ENCODE assay signal across 28 cellular contexts in genomic region chr3:47713655-47714054, GRCh38.
"Had no signal": no experiment of that assay in that cellular context is flagged by ENCODE, and none has a peak within 500 bp of the region (broad histone marks: within the 10 kb centered on the region; RNA-seq: fewer than 3 reads in every experiment).

No MANE protein-coding gene starts in this region.

- DNase-seq: activated CD4-positive, alpha-beta memory T cell treated with anti-CD3 and anti-CD28 coated beads, Interleukin-2, amount 10 ng/mL, durations not matched to agents 7 days and 5 days; activated CD4-positive, alpha-beta T cell treated with anti-CD3 and anti-CD28 coated beads for 1 hour; activated CD4-positive, alpha-beta T cell treated with anti-CD3 and anti-CD28 coated beads for 48 hours; activated CD4-positive, CD25-positive, alpha-beta regulatory T cell; activated gamma-delta T cell; activated naive CD4-positive, alpha-beta T cell treated with Interleukin-2 at 50 U/mL for 16 hours; activated T-cell treated with anti-CD3 and anti-CD28 coated beads, Interleukin-2, amount 50 U/mL, for 24 hours; amniotic stem cell; aorta; brain microvascular endothelial cell; Kasumi-1; KG1; MG63; NCI-H1048; NCI-H1436 treated with DMSO at 0.1 percent for 48 hours; NCI-H1694 treated with DMSO at 0.1 percent for 48 hours; NCI-H2029; NCI-H345; NCI-H524 treated with DMSO at 0.1 percent for 48 hours; SHP77; SJCRH30; T1000; WERI-Rb-1 had no signal

- H3K4me1 ChIP-seq: SJCRH30 had no signal

- H3K27ac ChIP-seq: brain microvascular endothelial cell, SJCRH30, SK-N-MC, WERI-Rb-1 had no signal

- H3K9me3 ChIP-seq: MG63, SJCRH30 had no signal

- H3K27me3 Mint-ChIP-seq: activated CD4-positive, alpha-beta memory T cell treated with anti-CD3 and anti-CD28 coated beads, Interleukin-2, amount 10 ng/mL, durations not matched to agents 7 days and 5 days; activated naive CD4-positive, alpha-beta T cell treated with anti-CD3 and anti-CD28 coated beads, Interleukin-2, amount 50 U/mL, for 24 hours; activated T-cell treated with anti-CD3 and anti-CD28 coated beads, Interleukin-2, amount 50 U/mL, for 24 hours; central memory CD8-positive, alpha-beta T cell had no signal

- H3K9me3 Mint-ChIP-seq: activated CD4-positive, alpha-beta memory T cell treated with anti-CD3 and anti-CD28 coated beads, Interleukin-2, amount 10 ng/mL, durations not matched to agents 7 days and 5 days; activated naive CD4-positive, alpha-beta T cell treated with anti-CD3 and anti-CD28 coated beads, Interleukin-2, amount 50 U/mL, for 24 hours; activated T-cell treated with anti-CD3 and anti-CD28 coated beads, Interleukin-2, amount 50 U/mL, for 24 hours; activated T-helper 2 cell treated with anti-CD3 and anti-CD28 coated beads, Interferon-gamma antibody, Interleukin-2, Interleukin-4, amounts not matched to agents 10 μg/mL and 5 μg/mL and 100 μg/mL, durations not matched to agents 14 hours and 24 hours and 36 hours; central memory CD8-positive, alpha-beta T cell had no signal

- H3K4me3 ChIP-seq: MG63, SJCRH30, SK-N-MC had no signal

- H3K27me3 ChIP-seq: brain microvascular endothelial cell, MG63, SJCRH30 had no signal

- ATAC-seq: Panc1 had no signal

- H3K4me3 Mint-ChIP-seq: activated CD4-positive, alpha-beta memory T cell treated with anti-CD3 and anti-CD28 coated beads, Interleukin-2, amount 10 ng/mL, durations not matched to agents 7 days and 5 days; activated naive CD4-positive, alpha-beta T cell treated with anti-CD3 and anti-CD28 coated beads, Interleukin-2, amount 50 U/mL, for 24 hours; activated T-cell treated with anti-CD3 and anti-CD28 coated beads, Interleukin-2, amount 50 U/mL, for 24 hours; central memory CD8-positive, alpha-beta T cell had no signal

- H3K27ac Mint-ChIP-seq: activated CD4-positive, alpha-beta memory T cell treated with anti-CD3 and anti-CD28 coated beads, Interleukin-2, amount 10 ng/mL, durations not matched to agents 7 days and 5 days; activated naive CD4-positive, alpha-beta T cell treated with anti-CD3 and anti-CD28 coated beads, Interleukin-2, amount 50 U/mL, for 24 hours; activated T-cell treated with anti-CD3 and anti-CD28 coated beads, Interleukin-2, amount 50 U/mL, for 24 hours; activated T-helper 2 cell treated with anti-CD3 and anti-CD28 coated beads, Interferon-gamma antibody, Interleukin-2, Interleukin-4, amounts not matched to agents 10 μg/mL and 5 μg/mL and 100 μg/mL, durations not matched to agents 14 hours and 24 hours and 36 hours had no signal
